ENCODE assay signal across 1 cellular context in genomic region chr19:3073159-3073563, GRCh38.
TF ChIP-seq lines count a peak whose summit lies in the region.

No MANE protein-coding gene starts in this region.

TF ChIP-seq in K562, 482 proteins besides CTCF, POLR2A, EP300 and RAD21 (continues in another document):
- TF ChIP-seq ZKSCAN8 (CRISPR knock-in tag; IDR thresholded peaks at IDR 0.05): no peak
- TF ChIP-seq, protein P1, sequence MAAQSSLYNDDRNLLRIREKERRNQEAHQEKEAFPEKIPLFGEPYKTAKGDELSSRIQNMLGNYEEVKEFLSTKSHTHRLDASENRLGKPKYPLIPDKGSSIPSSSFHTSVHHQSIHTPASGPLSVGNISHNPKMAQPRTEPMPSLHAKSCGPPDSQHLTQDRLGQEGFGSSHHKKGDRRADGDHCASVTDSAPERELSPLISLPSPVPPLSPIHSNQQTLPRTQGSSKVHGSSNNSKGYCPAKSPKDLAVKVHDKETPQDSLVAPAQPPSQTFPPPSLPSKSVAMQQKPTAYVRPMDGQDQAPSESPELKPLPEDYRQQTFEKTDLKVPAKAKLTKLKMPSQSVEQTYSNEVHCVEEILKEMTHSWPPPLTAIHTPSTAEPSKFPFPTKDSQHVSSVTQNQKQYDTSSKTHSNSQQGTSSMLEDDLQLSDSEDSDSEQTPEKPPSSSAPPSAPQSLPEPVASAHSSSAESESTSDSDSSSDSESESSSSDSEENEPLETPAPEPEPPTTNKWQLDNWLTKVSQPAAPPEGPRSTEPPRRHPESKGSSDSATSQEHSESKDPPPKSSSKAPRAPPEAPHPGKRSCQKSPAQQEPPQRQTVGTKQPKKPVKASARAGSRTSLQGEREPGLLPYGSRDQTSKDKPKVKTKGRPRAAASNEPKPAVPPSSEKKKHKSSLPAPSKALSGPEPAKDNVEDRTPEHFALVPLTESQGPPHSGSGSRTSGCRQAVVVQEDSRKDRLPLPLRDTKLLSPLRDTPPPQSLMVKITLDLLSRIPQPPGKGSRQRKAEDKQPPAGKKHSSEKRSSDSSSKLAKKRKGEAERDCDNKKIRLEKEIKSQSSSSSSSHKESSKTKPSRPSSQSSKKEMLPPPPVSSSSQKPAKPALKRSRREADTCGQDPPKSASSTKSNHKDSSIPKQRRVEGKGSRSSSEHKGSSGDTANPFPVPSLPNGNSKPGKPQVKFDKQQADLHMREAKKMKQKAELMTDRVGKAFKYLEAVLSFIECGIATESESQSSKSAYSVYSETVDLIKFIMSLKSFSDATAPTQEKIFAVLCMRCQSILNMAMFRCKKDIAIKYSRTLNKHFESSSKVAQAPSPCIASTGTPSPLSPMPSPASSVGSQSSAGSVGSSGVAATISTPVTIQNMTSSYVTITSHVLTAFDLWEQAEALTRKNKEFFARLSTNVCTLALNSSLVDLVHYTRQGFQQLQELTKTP (IDR thresholded peaks at IDR 0.05; ENCODE audit: low read depth in 1 of 2, partially characterized antibody in 2 of 2): peak in 1 of 2 experiments; percentile 32
- no peak for TF ChIP-seq RBM17 (IDR thresholded peaks at IDR 0.05; ENCODE audit: borderline replicate concordance, low read depth, low read length)
- TF ChIP-seq KDM4B (IDR thresholded peaks at IDR 0.05; ENCODE audit: borderline replicate concordance in 2 of 2, low read depth in 1 of 2): no peak
- TF ChIP-seq NFXL1 (CRISPR knock-in tag; IDR thresholded peaks at IDR 0.05): no peak
- TF ChIP-seq TRIM24 (IDR thresholded peaks at IDR 0.05): peak in 1 of 2 experiments; percentile 44; a peak in 1 of 4 replicates
- TF ChIP-seq HSF4 (CRISPR knock-in tag; IDR thresholded peaks at IDR 0.05; ENCODE audit: borderline replicate concordance): no peak
- no peak for TF ChIP-seq SAFB (IDR thresholded peaks at IDR 0.05; ENCODE audit: borderline replicate concordance, low read depth, low read length)
- TF ChIP-seq SNIP1 (IDR thresholded peaks at IDR 0.05; ENCODE audit: low read depth): no peak
- TF ChIP-seq PPARD (CRISPR knock-in tag; IDR thresholded peaks at IDR 0.05): no peak
- peak; percentile 60 to 65; a peak in 3 of 4 replicates for TF ChIP-seq KDM1A (IDR thresholded peaks at IDR 0.05)
- 0 out of 4 replicates have a peak, but pooled peaks of 1 of the 2 experiments have one; percentile 55 for TF ChIP-seq SIN3A (IDR thresholded peaks at IDR 0.05; ENCODE audit: borderline replicate concordance in 2 of 2, control insufficient read depth in 1 of 2, low read depth in 2 of 2, low read length in 2 of 2)
- TF ChIP-seq SMARCC2 (IDR thresholded peaks at IDR 0.05; ENCODE audit: low read depth): no peak
- TF ChIP-seq TRIM28 (IDR thresholded peaks at IDR 0.05): no peak
- peak in 1 of 2 experiments; percentile 10; a peak in 2 of 4 replicates for TF ChIP-seq RCOR1 (IDR thresholded peaks at IDR 0.05; ENCODE audit: borderline replicate concordance in 1 of 2, low read depth in 2 of 2, low read length in 2 of 2)
- no peak for TF ChIP-seq NR0B1 (IDR thresholded peaks at IDR 0.05; ENCODE audit: partially characterized antibody)
- no peak for TF ChIP-seq CREB5 (CRISPR knock-in tag; IDR thresholded peaks at IDR 0.05)
- TF ChIP-seq SMAD4 (CRISPR knock-in tag; conservative IDR thresholded peaks at IDR 0.05): no peak
- TF ChIP-seq ZNF766 (CRISPR knock-in tag; conservative IDR thresholded peaks at IDR 0.05): no peak
- no peak for TF ChIP-seq RNF2 (IDR thresholded peaks at IDR 0.05)
- peak in 1 of 2 experiments; percentile 37; a peak in 1 of 4 replicates for TF ChIP-seq ARNT (IDR thresholded peaks at IDR 0.05)
- no peak for TF ChIP-seq ZNF146 (CRISPR knock-in tag; IDR thresholded peaks at IDR 0.05; ENCODE audit: unreplicated experiment)
- TF ChIP-seq NEUROD1 (IDR thresholded peaks at IDR 0.05; ENCODE audit: borderline replicate concordance, low read depth, low read length, partially characterized antibody): peak; percentile 20
- no peak for TF ChIP-seq ZSCAN29 (IDR thresholded peaks at IDR 0.05)
- TF ChIP-seq DMBX1 (CRISPR knock-in tag; IDR thresholded peaks at IDR 0.05; ENCODE audit: borderline replicate concordance): no peak
- TF ChIP-seq CREB3 (tag; conservative IDR thresholded peaks at IDR 0.05; ENCODE audit: low read depth): no peak
- no peak for TF ChIP-seq MCM7 (IDR thresholded peaks at IDR 0.05)
- no peak for TF ChIP-seq ZNF79 (CRISPR knock-in tag; IDR thresholded peaks at IDR 0.05; ENCODE audit: low read depth)
- TF ChIP-seq FOXJ3 (CRISPR knock-in tag; IDR thresholded peaks at IDR 0.05): peak; percentile 86
- peak; percentile 95 for TF ChIP-seq ZNF384 (IDR thresholded peaks at IDR 0.05; ENCODE audit: low read depth, low read length)
- TF ChIP-seq, protein P2, sequence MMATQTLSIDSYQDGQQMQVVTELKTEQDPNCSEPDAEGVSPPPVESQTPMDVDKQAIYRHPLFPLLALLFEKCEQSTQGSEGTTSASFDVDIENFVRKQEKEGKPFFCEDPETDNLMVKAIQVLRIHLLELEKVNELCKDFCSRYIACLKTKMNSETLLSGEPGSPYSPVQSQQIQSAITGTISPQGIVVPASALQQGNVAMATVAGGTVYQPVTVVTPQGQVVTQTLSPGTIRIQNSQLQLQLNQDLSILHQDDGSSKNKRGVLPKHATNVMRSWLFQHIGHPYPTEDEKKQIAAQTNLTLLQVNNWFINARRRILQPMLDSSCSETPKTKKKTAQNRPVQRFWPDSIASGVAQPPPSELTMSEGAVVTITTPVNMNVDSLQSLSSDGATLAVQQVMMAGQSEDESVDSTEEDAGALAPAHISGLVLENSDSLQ (IDR thresholded peaks at IDR 0.05): peak; percentile 94
- peak; percentile 23; the same call in 1 of the 2 replicates for TF ChIP-seq L3MBTL2 (IDR thresholded peaks at IDR 0.05)
- peak; percentile 35 to 59; a peak in 2 of 4 replicates for TF ChIP-seq FOXK2 (conservative IDR thresholded peaks at IDR 0.05 in 1 of 2, IDR thresholded peaks at IDR 0.05 in 1 of 2; ENCODE audit: low read depth in 2 of 2)
- no peak for TF ChIP-seq CHD2 (IDR thresholded peaks at IDR 0.05; ENCODE audit: low read depth, low read length)
- no peak for TF ChIP-seq KLF1 (tag; IDR thresholded peaks at IDR 0.05)
- no peak for TF ChIP-seq ZNF407 (IDR thresholded peaks at IDR 0.05; ENCODE audit: low read depth)
- TF ChIP-seq THRA (IDR thresholded peaks at IDR 0.05): no peak
- no peak for TF ChIP-seq CBX1 (IDR thresholded peaks at IDR 0.05; ENCODE audit: low read depth)
- no peak for TF ChIP-seq TGIF2 (CRISPR knock-in tag; IDR thresholded peaks at IDR 0.05)
- TF ChIP-seq, protein P3, sequence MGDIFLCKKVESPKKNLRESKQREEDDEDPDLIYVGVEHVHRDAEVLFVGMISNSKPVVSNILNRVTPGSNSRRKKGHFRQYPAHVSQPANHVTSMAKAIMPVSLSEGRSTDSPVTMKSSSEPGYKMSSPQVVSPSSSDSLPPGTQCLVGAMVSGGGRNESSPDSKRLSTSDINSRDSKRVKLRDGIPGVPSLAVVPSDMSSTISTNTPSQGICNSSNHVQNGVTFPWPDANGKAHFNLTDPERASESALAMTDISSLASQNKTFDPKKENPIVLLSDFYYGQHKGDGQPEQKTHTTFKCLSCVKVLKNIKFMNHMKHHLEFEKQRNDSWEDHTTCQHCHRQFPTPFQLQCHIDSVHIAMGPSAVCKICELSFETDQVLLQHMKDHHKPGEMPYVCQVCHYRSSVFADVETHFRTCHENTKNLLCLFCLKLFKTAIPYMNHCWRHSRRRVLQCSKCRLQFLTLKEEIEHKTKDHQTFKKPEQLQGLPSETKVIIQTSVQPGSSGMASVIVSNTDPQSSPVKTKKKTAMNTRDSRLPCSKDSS (IDR thresholded peaks at IDR 0.05; ENCODE audit: low read depth, partially characterized antibody): no peak
- peak; percentile 68 for TF ChIP-seq CBFA2T2 (conservative IDR thresholded peaks at IDR 0.05)
- no peak for TF ChIP-seq NBN (IDR thresholded peaks at IDR 0.05; ENCODE audit: low read depth)
- TF ChIP-seq, protein P4, sequence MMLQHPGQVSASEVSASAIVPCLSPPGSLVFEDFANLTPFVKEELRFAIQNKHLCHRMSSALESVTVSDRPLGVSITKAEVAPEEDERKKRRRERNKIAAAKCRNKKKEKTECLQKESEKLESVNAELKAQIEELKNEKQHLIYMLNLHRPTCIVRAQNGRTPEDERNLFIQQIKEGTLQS (IDR thresholded peaks at IDR 0.05): peak; percentile 33; the same call in 1 of the 2 replicates
- TF ChIP-seq, protein P4 (CRISPR knock-in tag; conservative IDR thresholded peaks at IDR 0.05): no peak
